8 cellular contexts compared by ENCODE assay signal in the genomic region with DNA sequence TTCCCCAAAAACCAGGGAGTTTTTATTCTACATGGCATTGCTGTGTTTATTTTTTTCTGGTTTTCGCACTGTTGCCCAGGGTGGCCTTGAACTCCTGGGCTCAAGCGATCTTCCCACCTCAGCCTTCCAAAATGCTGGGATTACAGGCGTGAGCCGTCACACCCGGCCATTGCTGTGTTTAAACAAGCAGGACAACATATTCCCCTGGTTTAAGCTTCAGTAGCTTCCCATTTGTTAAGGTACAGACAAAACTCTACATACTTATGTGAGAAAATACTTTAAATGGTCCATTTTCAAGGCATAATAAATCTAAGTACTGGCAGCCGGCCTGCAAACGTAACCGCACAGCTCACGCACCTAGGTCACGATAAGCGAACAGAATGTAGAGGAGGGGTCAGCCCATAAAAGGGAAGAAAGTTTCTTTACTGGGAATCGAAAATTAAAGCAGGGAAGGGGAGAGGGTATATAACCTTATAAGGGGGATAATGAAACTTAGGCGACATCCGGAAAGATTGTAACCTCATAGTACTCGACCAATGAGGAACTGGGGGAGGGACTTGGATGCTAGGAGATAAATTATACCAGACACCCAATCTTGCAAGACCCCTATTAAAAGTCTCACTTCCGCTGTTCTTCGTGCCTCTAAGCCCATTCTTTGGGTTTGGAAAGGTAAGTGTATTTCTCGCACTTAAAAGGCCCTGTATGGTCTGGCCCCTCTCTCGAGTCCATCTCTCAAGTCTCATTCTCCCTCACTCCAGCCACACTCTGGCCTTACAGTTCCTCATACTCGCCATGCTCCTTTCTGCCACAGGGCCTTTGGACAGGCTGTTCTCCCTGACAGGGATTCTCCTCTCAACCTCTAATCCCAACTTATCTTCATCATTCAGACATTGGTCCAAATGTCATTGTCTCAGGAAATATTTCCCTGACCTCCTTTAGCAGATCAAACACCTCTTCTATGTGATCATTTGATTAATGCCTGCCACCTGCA. TPM values are rescaled to one million over a fixed set of nuclear protein-coding genes. Genes with fewer than 3 reads are reported as not detected.
DNase-seq lines count a peak whose midpoint lies in the region; ATAC-seq, FAIRE-seq and TF ChIP-seq lines count a peak whose summit lies in the region.

No MANE protein-coding gene starts in this region.

- H3K27ac ChIP-seq in HCT116 (ENCODE audit: low read depth, low read length): peak overlapping the region; percentile 80

- RAD21 ChIA-PET in HCT116 (lab: Charles Lee; ENCODE audit: low non-redundant PET in 1 of 2, low total read pairs in 2 of 2, uncharacterized antibody in 2 of 2, unreplicated experiment in 2 of 2): interaction anchor here in 1 of 2 experiments (0.9 kb wide), 1 partner anchor 26 kb away, joined by 3 read pairs; no protein-coding TSS in a partner anchor

- POLR2A ChIA-PET in HCT116 (lab: Charles Lee): interaction anchor here (0.8 to 5.4 kb wide), 44 partner anchors 11 to 1197 kb away, joined by 3 to 338 read pairs (median 11); a partner anchor contains a TSS

- H3K27me3 ChIP-seq in HCT116 (ENCODE audit: insufficient read depth, low read length): no peaks in the 10 kb centered on the region

- peaks cover 11 to 18% of the 10 kb centered on the region in 2 experiments for H3K4me1 ChIP-seq in HCT116 (ENCODE audit: control insufficient read depth in 1 of 2, insufficient read depth in 2 of 2, low read length in 2 of 2)

- TSS peak; percentile 100 for BruUV-seq in HCT116 (replicated peaks; lab: Mats Ljungman, UMichigan)

- no peaks in the 10 kb centered on the region for H3K9me3 ChIP-seq in HCT116 (ENCODE audit: control insufficient read depth in 1 of 2, insufficient read depth in 1 of 2, low read depth in 1 of 2, low read length in 2 of 2)

- CTCF ChIA-PET in HCT116 (lab: Charles Lee): interaction anchor here (0.6 to 2.4 kb wide), 4 partner anchors 26 to 372 kb away, joined by 3 to 9 read pairs (median 7); no protein-coding TSS in a partner anchor

- TF ChIP-seq RAD21 in HCT116 (IDR thresholded peaks at IDR 0.05; ENCODE audit: low read depth): no peak

- ATAC-seq in HCT116 (no peak), SK-N-SH treated with all-trans-retinoic acid at 6 μM for 48 hours (no peak)

- DNase-seq in HCT116 (ENCODE audit: low read depth, low spot score): no peak
- DNase-seq in foreskin fibroblast: no peak
- no peak for DNase-seq in skeletal muscle cell (ENCODE audit: low read depth)
- DNase-seq in NCI-H2107 treated with DMSO at 0.1 percent for 48 hours (lab: John Stamatoyannopoulos, UW; ENCODE audit: unreplicated experiment): no peak
- DNase-seq in SKM-1 treated with dmso at 0.1 percent for 144 hours (lab: John Stamatoyannopoulos, UW; ENCODE audit: unreplicated experiment): no peak
- no peak for DNase-seq in CD1c-positive myeloid dendritic cell (ENCODE audit: extremely low spot score)
- DNase-seq in frontal cortex (ENCODE audit: low spot score in 2 of 2): no peak

- peak overlapping the region; percentile 26 for H2AFZ ChIP-seq in HCT116 (ENCODE audit: low read depth, low read length, poor library complexity, severe bottlenecking)

- no peaks in the 10 kb centered on the region for H3K9me2 ChIP-seq in HCT116 (ENCODE audit: insufficient read depth)

- H3K36me3 ChIP-seq in HCT116 (ENCODE audit: control insufficient read depth in 1 of 2, insufficient read depth in 2 of 2, low read length in 2 of 2): no peaks in the 10 kb centered on the region

- H4K20me1 ChIP-seq in HCT116 (ENCODE audit: insufficient read depth): no peaks in the 10 kb centered on the region

- TF ChIP-seq POLR2A in HCT116 (IDR thresholded peaks at IDR 0.05; ENCODE audit: borderline replicate concordance, extremely low read depth, insufficient read depth, insufficient read length): no peak

- peak overlapping the region; percentile 39 to 48 for H3K4me3 ChIP-seq in HCT116 (replicated peaks in 1 of 2; ENCODE audit: low read depth in 1 of 2, low read length in 2 of 2)
- H3K4me3 ChIP-seq in foreskin fibroblast (ENCODE audit: low read depth in 1 of 2, low read length in 2 of 2): peak overlapping the region; percentile 32 to 62
- peak overlapping the region; percentile 46 for H3K4me3 ChIP-seq in skeletal muscle cell (ENCODE audit: low read depth, low read length)

- peak overlapping the region; percentile 68 for H3K4me2 ChIP-seq in HCT116 (ENCODE audit: low read length)

- TF ChIP-seq CTCF in HCT116 (IDR thresholded peaks at IDR 0.05 in 2 of 3, conservative IDR thresholded peaks at IDR 0.05 in 1 of 3; ENCODE audit: borderline replicate concordance in 1 of 3, insufficient read depth in 1 of 3, low read depth in 2 of 3, low read length in 2 of 3): no peak
- TF ChIP-seq CTCF in foreskin fibroblast (IDR thresholded peaks at IDR 0.05; ENCODE audit: low read depth, low read length): no peak

- peak overlapping the region; percentile 64 for H3K9ac ChIP-seq in HCT116 (ENCODE audit: low read length)

- no peaks in the 10 kb centered on the region for H3K79me2 ChIP-seq in HCT116 (ENCODE audit: insufficient read depth, low read length)

- no peak for FAIRE-seq in frontal cortex (lab: Jason Lieb, UNC)

- intact Hi-C loops in HCT116 (cut with micrococcal nuclease): no loop called here

TF ChIP-seq in HCT116, 20 proteins besides CTCF, POLR2A, EP300 and RAD21:
- TF ChIP-seq ZFX (IDR thresholded peaks at IDR 0.05) (peak; percentile 12; the same call in 1 of the 2 replicates), SIN3A (IDR thresholded peaks at IDR 0.05; ENCODE audit: low read depth) (no peak)

TF ChIP-seq in SK-N-SH treated with all-trans-retinoic acid at 6 μM for 48 hours, 23 proteins besides CTCF, POLR2A, EP300 and RAD21:
- TF ChIP-seq, protein P1, sequence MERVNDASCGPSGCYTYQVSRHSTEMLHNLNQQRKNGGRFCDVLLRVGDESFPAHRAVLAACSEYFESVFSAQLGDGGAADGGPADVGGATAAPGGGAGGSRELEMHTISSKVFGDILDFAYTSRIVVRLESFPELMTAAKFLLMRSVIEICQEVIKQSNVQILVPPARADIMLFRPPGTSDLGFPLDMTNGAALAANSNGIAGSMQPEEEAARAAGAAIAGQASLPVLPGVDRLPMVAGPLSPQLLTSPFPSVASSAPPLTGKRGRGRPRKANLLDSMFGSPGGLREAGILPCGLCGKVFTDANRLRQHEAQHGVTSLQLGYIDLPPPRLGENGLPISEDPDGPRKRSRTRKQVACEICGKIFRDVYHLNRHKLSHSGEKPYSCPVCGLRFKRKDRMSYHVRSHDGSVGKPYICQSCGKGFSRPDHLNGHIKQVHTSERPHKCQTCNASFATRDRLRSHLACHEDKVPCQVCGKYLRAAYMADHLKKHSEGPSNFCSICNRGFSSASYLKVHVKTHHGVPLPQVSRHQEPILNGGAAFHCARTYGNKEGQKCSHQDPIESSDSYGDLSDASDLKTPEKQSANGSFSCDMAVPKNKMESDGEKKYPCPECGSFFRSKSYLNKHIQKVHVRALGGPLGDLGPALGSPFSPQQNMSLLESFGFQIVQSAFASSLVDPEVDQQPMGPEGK (CRISPR knock-in tag; IDR thresholded peaks at IDR 0.05; ENCODE audit: borderline replicate concordance): no peak
- TF ChIP-seq ZFP30 (CRISPR knock-in tag; IDR thresholded peaks at IDR 0.05): 0 out of 2 replicates have a peak, but pooled peaks have one; percentile 23
TF ChIP-seq in SK-N-SH treated with all-trans-retinoic acid at 6 μM for 48 hours: peak in this region for 1.

RNA-seq across cellular contexts. Expression of a gene that starts 59.2 kb away (rescaled TPM):
- total RNA-seq in HCT116 (2021; ENCODE audit: unreplicated experiment): 0.89 TPM
- polyA plus RNA-seq in HCT116 (2012): 0.27 and 0.66 TPM in 2 replicates
- under 0.01 TPM for total RNA-seq in frontal cortex

RNA-seq across cellular contexts. Expression of a gene that starts 59.8 kb away (rescaled TPM):
- total RNA-seq in HCT116 (2021; ENCODE audit: unreplicated experiment) (94.9 TPM), frontal cortex (36.3 TPM)
- polyA plus RNA-seq in HCT116 (2012): 41.7 and 62.9 TPM in 2 replicates
